1 cellular context compared by ENCODE assay signal in the genomic region with DNA sequence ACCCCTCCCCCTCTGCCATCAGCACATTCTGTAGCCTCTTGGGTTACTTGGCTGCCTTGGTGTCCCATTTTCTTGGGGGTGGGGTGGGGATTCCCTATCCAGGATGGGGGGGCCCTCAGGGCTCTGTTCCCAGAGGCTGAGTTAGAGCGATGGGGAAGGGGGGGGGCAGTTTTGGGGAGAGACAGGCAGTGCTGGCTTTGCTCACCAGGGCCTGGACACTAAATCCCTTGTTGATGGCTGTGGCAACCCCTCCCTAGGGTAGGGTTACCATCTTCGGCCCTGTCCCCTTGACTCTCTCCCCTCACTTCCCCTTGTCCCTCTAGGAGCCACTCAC.
TF ChIP-seq lines count a peak whose summit lies in the region.

No MANE protein-coding gene starts in this region.

TF ChIP-seq in WTC11, 78 proteins besides CTCF, POLR2A, EP300 and RAD21 (continued from another document):
- TF ChIP-seq, protein P1, sequence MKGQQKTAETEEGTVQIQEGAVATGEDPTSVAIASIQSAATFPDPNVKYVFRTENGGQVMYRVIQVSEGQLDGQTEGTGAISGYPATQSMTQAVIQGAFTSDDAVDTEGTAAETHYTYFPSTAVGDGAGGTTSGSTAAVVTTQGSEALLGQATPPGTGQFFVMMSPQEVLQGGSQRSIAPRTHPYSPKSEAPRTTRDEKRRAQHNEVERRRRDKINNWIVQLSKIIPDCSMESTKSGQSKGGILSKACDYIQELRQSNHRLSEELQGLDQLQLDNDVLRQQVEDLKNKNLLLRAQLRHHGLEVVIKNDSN (CRISPR knock-in tag; IDR thresholded peaks at IDR 0.05), result no peak
- TF ChIP-seq ZNF232 (CRISPR knock-in tag; IDR thresholded peaks at IDR 0.05) (no peak), IRF2 (CRISPR knock-in tag; IDR thresholded peaks at IDR 0.05; ENCODE audit: borderline replicate concordance, low read depth) (no peak), FOXK1 (CRISPR knock-in tag; IDR thresholded peaks at IDR 0.05) (no peak), ZNF263 (CRISPR knock-in tag; IDR thresholded peaks at IDR 0.05; ENCODE audit: low read depth) (no peak), NR3C1 (CRISPR knock-in tag; conservative IDR thresholded peaks at IDR 0.05; ENCODE audit: low read depth) (no peak), ZNF396 (CRISPR knock-in tag; IDR thresholded peaks at IDR 0.05; ENCODE audit: borderline replicate concordance) (no peak), CREM (CRISPR knock-in tag; IDR thresholded peaks at IDR 0.05) (no peak), OVOL2 (CRISPR knock-in tag; IDR thresholded peaks at IDR 0.05; ENCODE audit: borderline replicate concordance) (no peak)
- TF ChIP-seq, protein P2, sequence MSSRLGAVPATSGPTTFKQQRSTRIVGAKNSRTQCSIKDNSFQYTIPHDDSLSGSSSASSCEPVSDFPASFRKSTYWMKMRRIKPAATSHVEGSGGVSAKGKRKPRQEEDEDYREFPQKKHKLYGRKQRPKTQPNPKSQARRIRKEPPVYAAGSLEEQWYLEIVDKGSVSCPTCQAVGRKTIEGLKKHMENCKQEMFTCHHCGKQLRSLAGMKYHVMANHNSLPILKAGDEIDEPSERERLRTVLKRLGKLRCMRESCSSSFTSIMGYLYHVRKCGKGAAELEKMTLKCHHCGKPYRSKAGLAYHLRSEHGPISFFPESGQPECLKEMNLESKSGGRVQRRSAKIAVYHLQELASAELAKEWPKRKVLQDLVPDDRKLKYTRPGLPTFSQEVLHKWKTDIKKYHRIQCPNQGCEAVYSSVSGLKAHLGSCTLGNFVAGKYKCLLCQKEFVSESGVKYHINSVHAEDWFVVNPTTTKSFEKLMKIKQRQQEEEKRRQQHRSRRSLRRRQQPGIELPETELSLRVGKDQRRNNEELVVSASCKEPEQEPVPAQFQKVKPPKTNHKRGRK (CRISPR knock-in tag; IDR thresholded peaks at IDR 0.05; ENCODE audit: borderline replicate concordance), result no peak
- TF ChIP-seq, protein P3, sequence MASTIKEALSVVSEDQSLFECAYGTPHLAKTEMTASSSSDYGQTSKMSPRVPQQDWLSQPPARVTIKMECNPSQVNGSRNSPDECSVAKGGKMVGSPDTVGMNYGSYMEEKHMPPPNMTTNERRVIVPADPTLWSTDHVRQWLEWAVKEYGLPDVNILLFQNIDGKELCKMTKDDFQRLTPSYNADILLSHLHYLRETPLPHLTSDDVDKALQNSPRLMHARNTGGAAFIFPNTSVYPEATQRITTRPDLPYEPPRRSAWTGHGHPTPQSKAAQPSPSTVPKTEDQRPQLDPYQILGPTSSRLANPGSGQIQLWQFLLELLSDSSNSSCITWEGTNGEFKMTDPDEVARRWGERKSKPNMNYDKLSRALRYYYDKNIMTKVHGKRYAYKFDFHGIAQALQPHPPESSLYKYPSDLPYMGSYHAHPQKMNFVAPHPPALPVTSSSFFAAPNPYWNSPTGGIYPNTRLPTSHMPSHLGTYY (CRISPR knock-in tag; IDR thresholded peaks at IDR 0.05), result no peak
- TF ChIP-seq, protein P4, sequence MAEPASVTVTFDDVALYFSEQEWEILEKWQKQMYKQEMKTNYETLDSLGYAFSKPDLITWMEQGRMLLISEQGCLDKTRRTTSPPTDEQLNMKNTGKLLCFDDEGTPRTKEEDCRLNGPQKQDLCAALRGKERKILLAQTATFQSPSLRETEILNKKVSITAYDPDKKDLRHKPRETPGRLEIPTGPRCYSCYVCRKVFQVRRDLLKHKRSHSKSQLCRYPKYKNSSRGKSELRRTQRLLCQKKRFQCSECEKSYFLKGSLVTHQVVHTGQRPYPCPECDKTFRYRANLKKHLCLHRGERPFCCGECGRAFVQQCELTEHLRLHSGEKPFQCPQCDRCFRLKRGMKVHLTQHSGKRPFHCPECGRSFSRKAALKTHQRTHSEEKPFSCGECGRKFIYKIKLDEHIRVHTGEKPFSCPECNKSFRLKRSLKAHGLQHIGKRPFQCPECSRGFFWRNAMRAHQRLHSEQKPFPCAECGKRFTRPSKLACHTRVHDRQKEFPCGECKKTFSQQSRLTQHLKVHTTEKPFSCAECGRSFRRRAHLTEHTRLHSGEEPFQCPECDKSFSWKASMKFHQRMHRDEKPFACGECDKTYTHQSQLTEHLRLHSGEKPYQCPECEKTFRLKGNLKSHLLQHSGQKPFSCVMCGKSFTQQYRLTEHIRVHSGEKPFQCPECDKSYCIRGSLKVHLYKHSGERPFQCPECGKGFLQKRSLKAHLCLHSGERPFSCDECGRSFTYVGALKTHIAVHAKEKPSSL (CRISPR knock-in tag; conservative IDR thresholded peaks at IDR 0.05), result no peak
